8 cellular contexts compared by ENCODE assay signal in genomic region chr22:23315341-23315917, GRCh38.
DNase-seq lines count a peak whose midpoint lies in the region; ATAC-seq and TF ChIP-seq lines count a peak whose summit lies in the region.

No MANE protein-coding gene starts in this region.

- no peak overlapping the region for H3K4me3 Mint-ChIP-seq in neural crest cell

- H3K4me3 ChIP-seq in GM12875 (ENCODE audit: low read depth, low read length) (no peak overlapping the region), epithelial cell of proximal tubule (ENCODE audit: low read depth, low read length) (no peak overlapping the region), tibial artery (no peak overlapping the region)

- H3K9me3 Mint-ChIP-seq in neural crest cell: no peaks in the 10 kb centered on the region

- H3K36me3 ChIP-seq in tibial artery: peaks cover 23 to 41% (median 35%) of the 10 kb centered on the region in 3 donors

- H3K4me1 Mint-ChIP-seq in neural crest cell: peaks cover 2% of the 10 kb centered on the region

- no peaks in the 10 kb centered on the region for H3K27me3 Mint-ChIP-seq in neural crest cell (ENCODE audit: low read depth)

- no peaks in the 10 kb centered on the region for H3K9me3 ChIP-seq in tibial artery

- H3K27me3 ChIP-seq in tibial artery: no peaks in the 10 kb centered on the region

- TF ChIP-seq CTCF in GM12875 (IDR thresholded peaks at IDR 0.05; ENCODE audit: borderline replicate concordance, insufficient read depth, low read depth, low read length): peak; percentile 35; the same call in 1 of the 2 replicates
- peak; percentile 53 for TF ChIP-seq CTCF in epithelial cell of proximal tubule (conservative IDR thresholded peaks at IDR 0.05; ENCODE audit: low read depth, low read length)
- TF ChIP-seq CTCF in neural crest cell (conservative IDR thresholded peaks at IDR 0.05): peak; percentile 86
- peak; percentile 56 to 66 for TF ChIP-seq CTCF in tibial artery (IDR thresholded peaks at IDR 0.05)

- H3K27ac ChIP-seq in tibial artery: peak overlapping the region; percentile 15 to 33

- intact Hi-C loops in tibial artery (cut with DNase I; ENCODE audit: low total_unique reads): no loop called here

- no peaks in the 10 kb centered on the region for H3K36me3 Mint-ChIP-seq in neural crest cell (ENCODE audit: low read depth)

- DNase-seq in A172 (ENCODE audit: low spot score) (peak; percentile 59), NCI-H748 (lab: John Stamatoyannopoulos, UW; ENCODE audit: unreplicated experiment) (peak; percentile 33), epithelial cell of proximal tubule (ENCODE audit: low read depth) (no peak), neural crest cell (ENCODE audit: low read depth, low spot score) (peak; percentile 66), tibial artery (peak; percentile 59 to 72)
- peak; percentile 64 for DNase-seq in activated CD8-positive, alpha-beta memory T cell treated with anti-CD3 and anti-CD28 coated beads, Interleukin-2, amount 50 U/mL, for 4 hours

- no peak overlapping the region for H3K27ac Mint-ChIP-seq in neural crest cell (ENCODE audit: unreplicated experiment)

- no peak for ATAC-seq in HG02973 (IDR thresholded peaks at IDR 0.05; ENCODE audit: unreplicated experiment)

- H3K4me1 ChIP-seq in tibial artery: no peaks in the 10 kb centered on the region

Comparison
In these comparisons a context has a peak if more than half of its experiments do, and no peak if none do; other contexts are left out.
1. CTCF ChIP-seq: peak in every context shown above with its lines; median percentile 86 in neural crest cell; 61 in tibial artery; 53 in epithelial cell of proximal tubule; 35 in GM12875.